ENCODE assay signal across 8 cellular contexts in genomic region chr1:65420590-65421340, GRCh38. TPM values are rescaled to one million over a fixed set of nuclear protein-coding genes. Genes with fewer than 3 reads are reported as not detected.
DNase-seq lines count a peak whose midpoint lies in the region; ATAC-seq and TF ChIP-seq lines count a peak whose summit lies in the region.

Gene LEPR, plus strand, starts transcription at chr1:65420668. Its CDS starts 144,898 bp downstream, at chr1:65565566.
Gene LEPROT, plus strand, starts transcription at chr1:65420668. Its CDS starts 57 bp downstream, at chr1:65420725.

- H3K9me3 Mint-ChIP-seq in endothelial cell (ENCODE audit: unreplicated experiment) (no peaks in the 10 kb centered on the region), nephron progenitor cell (peaks cover 9% of the 10 kb centered on the region)

- in situ Hi-C loops in GM18951 (cut with MboI; ENCODE audit: low sequenced_read_pairs, unreplicated experiment): no loop called here
- in situ Hi-C loops in Panc1 (cut with HindIII; ENCODE audit: low pct_unique_long_range_greater_than_20kb, low sequenced_read_pairs): no loop called here

- peak; percentile 75 for TF ChIP-seq POLR2A in GM18951 (IDR thresholded peaks at IDR 0.05; ENCODE audit: extremely low read depth, insufficient read depth, insufficient read length)

- H3K27ac ChIP-seq in BLaER1 (peak within 1 kb of the TSS; percentile 95), Panc1 (ENCODE audit: low read length) (peak within 1 kb of the TSS; percentile 88)

- CTCF ChIA-PET in Panc1 (lab: Charles Lee): interaction anchor here (0.7 to 0.8 kb wide), 2 partner anchors 39 to 184 kb away, joined by 4 read pairs; no protein-coding TSS in a partner anchor

- H3K36me3 ChIP-seq in BLaER1: peaks cover 8% of the 10 kb centered on the region
- H3K36me3 ChIP-seq in Panc1 (ENCODE audit: control insufficient read depth, insufficient read depth, low read length): peaks cover 3% of the 10 kb centered on the region; the same call in 1 of the 2 replicates

- H3K27me3 ChIP-seq in BLaER1 (no peaks in the 10 kb centered on the region), Panc1 (ENCODE audit: control insufficient read depth, insufficient read depth, low read length) (no peaks in the 10 kb centered on the region)

- H3K9ac ChIP-seq in BLaER1: peak within 1 kb of the TSS; percentile 95

- POLR2A ChIA-PET in Panc1 (lab: Charles Lee): interaction anchor here (0.6 kb wide), 1 partner anchor 190 kb away, joined by 7 read pairs; no protein-coding TSS in a partner anchor

- peak within 1 kb of the TSS; percentile 83 for H3K27ac Mint-ChIP-seq in endothelial cell (ENCODE audit: unreplicated experiment)
- peak within 1 kb of the TSS; percentile 97 for H3K27ac Mint-ChIP-seq in nephron progenitor cell

- peak within 1 kb of the TSS; percentile 82 for H3K4me2 ChIP-seq in BLaER1

- H3K4me1 ChIP-seq in BLaER1 (peaks cover 29% of the 10 kb centered on the region), Panc1 (ENCODE audit: control insufficient read depth, insufficient read depth, low read length) (peaks cover 38% of the 10 kb centered on the region)

- H3K4me3 Mint-ChIP-seq in endothelial cell (ENCODE audit: unreplicated experiment) (peak within 1 kb of the TSS; percentile 92), nephron progenitor cell (peak within 1 kb of the TSS; percentile 92)

- intact Hi-C loops in Panc1 (cut with micrococcal nuclease; ENCODE audit: unreplicated experiment): loop anchor here (10.0 kb wide), 2 partner anchors 186 to 356 kb away; no protein-coding TSS in a partner anchor

- TF ChIP-seq CTCF in Panc1 (IDR thresholded peaks at IDR 0.05) (no peak), endothelial cell (IDR thresholded peaks at IDR 0.05; ENCODE audit: unreplicated experiment) (no peak), nephron progenitor cell (IDR thresholded peaks at IDR 0.05) (no peak)

- H3K27me3 Mint-ChIP-seq in endothelial cell (ENCODE audit: unreplicated experiment) (peaks cover 3% of the 10 kb centered on the region), nephron progenitor cell (ENCODE audit: low read depth, poor library complexity) (peaks cover 14% of the 10 kb centered on the region)

- no peak for DNase-seq in Panc1 (ENCODE audit: low read depth, low spot score)
- DNase-seq in endothelial cell (ENCODE audit: low spot score): no peak
- DNase-seq in nephron progenitor cell: no peak
- DNase-seq in stimulated activated CD4-positive, alpha-beta T cell treated with anti-CD3 and anti-CD28 coated beads, Interleukin-15, amount 100 ng/mL, for 24 hours: no peak
- DNase-seq in T1000 (lab: John Stamatoyannopoulos, UW): no peak

- BruUV-seq in Panc1 (replicated peaks; lab: Mats Ljungman, UMichigan): no TSS peak

- peak within 1 kb of the TSS; percentile 96 for H3K4me3 ChIP-seq in BLaER1
- H3K4me3 ChIP-seq in Panc1 (ENCODE audit: low read depth in 2 of 2, low read length in 2 of 2): peak within 1 kb of the TSS; percentile 82 to 99

- no peaks in the 10 kb centered on the region; the same call in 1 of the 2 replicates for H4K20me1 ChIP-seq in BLaER1

- H3K36me3 Mint-ChIP-seq in endothelial cell (ENCODE audit: low read depth, unreplicated experiment) (peaks cover 19% of the 10 kb centered on the region), nephron progenitor cell (ENCODE audit: low read depth) (peaks cover 19% of the 10 kb centered on the region)

- peak; percentile 45 for ATAC-seq in HG03354 (IDR thresholded peaks at IDR 0.05; ENCODE audit: poor library complexity, severe bottlenecking, unreplicated experiment)
- ATAC-seq in Panc1: peak; percentile 81; the same call in 1 of the 2 replicates

- H3K9me3 ChIP-seq in BLaER1: no peaks in the 10 kb centered on the region
- H3K9me3 ChIP-seq in Panc1 (ENCODE audit: control insufficient read depth, insufficient read depth, low read depth, low read length): no peaks in the 10 kb centered on the region

- H3K4me1 Mint-ChIP-seq in endothelial cell (ENCODE audit: unreplicated experiment) (peaks cover 28% of the 10 kb centered on the region), nephron progenitor cell (peaks cover 14% of the 10 kb centered on the region)

RNA-seq across cellular contexts. Expression of gene LEPR, which starts in this region (rescaled TPM):
- total RNA-seq in Panc1 (2021; ENCODE audit: unreplicated experiment): 3.0 TPM
- polyA plus RNA-seq in Panc1 (2012; ENCODE audit: insufficient read length): 1.4 TPM
- total RNA-seq in endothelial cell (ENCODE audit: unreplicated experiment): 8.3 TPM

RNA-seq across cellular contexts. Expression of gene LEPROT, which starts in this region (rescaled TPM):
- 53.6 TPM for total RNA-seq in Panc1 (2021; ENCODE audit: unreplicated experiment)
- polyA plus RNA-seq in Panc1 (2012; ENCODE audit: insufficient read length): 34.4 TPM
- total RNA-seq in endothelial cell (ENCODE audit: unreplicated experiment): 86.1 TPM
